Comparison of ENCODE assay signal across 9 cellular contexts in genomic region chr2:168192839-168193616, GRCh38. TPM values are rescaled to one million over a fixed set of nuclear protein-coding genes. Genes with fewer than 3 reads are reported as not detected.
A peak's percentile ranks its signal among the peaks of the same experiment; 100 is the strongest.
DNase-seq lines count a peak whose midpoint lies in the region; ATAC-seq and TF ChIP-seq lines count a peak whose summit lies in the region.
"Had no signal": no experiment of that assay in that cellular context is flagged by ENCODE, and none has a peak within 500 bp of the region (broad histone marks: within the 10 kb centered on the region; RNA-seq: fewer than 3 reads in every experiment).

No MANE protein-coding gene starts in this region.

- POLR2A ChIA-PET in activated CD4-positive, alpha-beta T cell treated with anti-CD3 and anti-CD28 coated beads for 36 hours (lab: Charles Lee), result no interaction called here

- DNase-seq in activated CD4-positive, alpha-beta T cell treated with anti-CD3 and anti-CD28 coated beads for 36 hours, result peak; percentile 36
- no peak for DNase-seq in activated CD4-positive, alpha-beta T cell treated with anti-CD3 and anti-CD28 coated beads for 1 hour
- DNase-seq in OCI-M1 (lab: John Stamatoyannopoulos, UW) (peak; percentile 30), choroid plexus epithelial cell (ENCODE audit: low read depth) (peak; percentile 36)
- DNase-seq in stimulated activated naive CD8-positive, alpha-beta T cell treated with anti-CD3 and anti-CD28 coated beads, Interleukin-15, Interleukin-2, amounts not matched to agents 100 U/mL and 50 U/mL, for 24 hours, result peak; percentile 28

- peak; percentile 73 for ATAC-seq in activated CD4-positive, alpha-beta T cell treated with anti-CD3 and anti-CD28 coated beads for 36 hours
- peak; percentile 54 for ATAC-seq in stimulated activated naive CD8-positive, alpha-beta T cell treated with anti-CD3 and anti-CD28 coated beads, Interleukin-15, Interleukin-2, amounts not matched to agents 100 U/mL and 50 U/mL, for 24 hours
- ATAC-seq in GM21367 (IDR thresholded peaks at IDR 0.05; ENCODE audit: unreplicated experiment) (no peak), GM21825 (IDR thresholded peaks at IDR 0.05; ENCODE audit: unreplicated experiment) (no peak), HG02759 (IDR thresholded peaks at IDR 0.05; ENCODE audit: unreplicated experiment) (no peak)

- CTCF ChIA-PET in activated CD4-positive, alpha-beta T cell treated with anti-CD3 and anti-CD28 coated beads for 36 hours (lab: Charles Lee), result interaction anchor here (1.5 to 2.2 kb wide), 2 partner anchors 12 to 32 kb away, joined by 4 to 5 read pairs; no protein-coding TSS in a partner anchor

- peak overlapping the region; percentile 1 for H3K4me3 Mint-ChIP-seq in activated CD4-positive, alpha-beta T cell treated with anti-CD3 and anti-CD28 coated beads for 36 hours

- H3K27me3 Mint-ChIP-seq in activated CD4-positive, alpha-beta T cell treated with anti-CD3 and anti-CD28 coated beads for 36 hours, result no peaks in the 10 kb centered on the region

- H3K9me3 Mint-ChIP-seq in activated CD4-positive, alpha-beta T cell treated with anti-CD3 and anti-CD28 coated beads for 36 hours (ENCODE audit: low read depth), result no peaks in the 10 kb centered on the region

- H3K36me3 Mint-ChIP-seq in activated CD4-positive, alpha-beta T cell treated with anti-CD3 and anti-CD28 coated beads for 36 hours (ENCODE audit: low read depth), result peaks cover 15% of the 10 kb centered on the region

- intact Hi-C loops in activated CD4-positive, alpha-beta T cell treated with anti-CD3 and anti-CD28 coated beads for 36 hours (cut with DNase I, micrococcal nuclease), result no loop called here

- no peak for TF ChIP-seq CTCF in choroid plexus epithelial cell (conservative IDR thresholded peaks at IDR 0.05; ENCODE audit: low read depth, low read length)

- H3K4me1 Mint-ChIP-seq in activated CD4-positive, alpha-beta T cell treated with anti-CD3 and anti-CD28 coated beads for 36 hours, result peaks cover 70% of the 10 kb centered on the region

- no peak overlapping the region for H3K4me3 ChIP-seq in choroid plexus epithelial cell (ENCODE audit: low read depth, low read length)
- H3K4me3 ChIP-seq: pancreas had no signal

- peak overlapping the region; percentile 72 for H3K27ac Mint-ChIP-seq in activated CD4-positive, alpha-beta T cell treated with anti-CD3 and anti-CD28 coated beads for 36 hours

RNA-seq across cellular contexts. Expression of gene STK39, which starts 54.4 kb away (rescaled TPM):
- 10 to 100 TPM; 42.1 to 44.5 TPM for total RNA-seq in activated CD4-positive, alpha-beta T cell treated with anti-CD3 and anti-CD28 coated beads for 36 hours

Comparison
In these comparisons a context has a peak if more than half of its experiments do, and no peak if none do; other contexts are left out.
1. ATAC-seq: peak in activated CD4-positive, alpha-beta T cell treated with anti-CD3 and anti-CD28 coated beads for 36 hours (single experiment) and stimulated activated naive CD8-positive, alpha-beta T cell treated with anti-CD3 and anti-CD28 coated beads, Interleukin-15, Interleukin-2, amounts not matched to agents 100 U/mL and 50 U/mL, for 24 hours (single experiment); none in GM21367 (single experiment), GM21825 (single experiment) and HG02759 (single experiment).